In the genomic region with DNA sequence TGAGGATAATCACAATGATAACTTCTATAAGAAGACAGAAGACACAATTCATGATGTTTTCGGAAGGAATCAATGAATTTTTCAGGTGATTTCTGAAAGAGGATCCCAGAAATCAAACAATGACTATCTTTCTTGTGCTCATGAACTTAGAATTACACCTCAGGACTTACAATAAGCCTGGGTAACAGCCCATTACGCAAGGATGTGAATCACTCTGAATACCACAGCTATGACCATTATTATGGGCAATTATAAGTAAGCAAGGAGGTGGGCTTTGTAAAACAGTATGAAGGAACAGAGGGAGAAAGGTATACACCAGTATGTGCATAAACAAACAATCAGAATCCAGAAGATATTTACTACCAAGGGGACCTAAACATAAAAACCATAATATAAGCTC, we compare ENCODE assay signal across 10 cellular contexts. TPM values are rescaled to one million over a fixed set of nuclear protein-coding genes. Genes with fewer than 3 reads are reported as not detected.
A peak's percentile ranks its signal among the peaks of the same experiment; 100 is the strongest.
DNase-seq lines count a peak whose midpoint lies in the region; ATAC-seq and TF ChIP-seq lines count a peak whose summit lies in the region.
"Had no signal": no experiment of that assay in that cellular context is flagged by ENCODE, and none has a peak within 500 bp of the region (broad histone marks: within the 10 kb centered on the region; RNA-seq: fewer than 3 reads in every experiment).

No MANE protein-coding gene starts in this region.

- TF ChIP-seq CTCF in fibroblast of pulmonary artery (IDR thresholded peaks at IDR 0.05; ENCODE audit: low read length, missing control alignments): no peak

- H3K27ac ChIP-seq in skin epidermis: peak overlapping the region in 14 of 21 experiments; percentile 15 to 77 (median 43)
- H3K27ac ChIP-seq: testis had no signal

- in situ Hi-C loops in SK-MEL-5 (cut with HindIII; ENCODE audit: low pct_unique_long_range_greater_than_20kb, low sequenced_read_pairs): no loop called here

- H3K4me3 ChIP-seq in fibroblast of pulmonary artery (replicated peaks; ENCODE audit: low read depth, low read length): no peak overlapping the region
- no peak overlapping the region for H3K4me3 ChIP-seq in skin epidermis
- H3K4me3 ChIP-seq: testis had no signal

- DNase-seq in HPDE6-E6E7 (ENCODE audit: extremely low spot score) (peak; percentile 77), SK-MEL-5 (ENCODE audit: low read depth, low spot score) (peak; percentile 28), fibroblast of pulmonary artery (ENCODE audit: low read depth) (peak; percentile 92), DMS53 (lab: John Stamatoyannopoulos, UW) (no peak)
- no peak for DNase-seq in activated naive CD4-positive, alpha-beta T cell treated with anti-CD3 and anti-CD28 coated beads, Interleukin-2, amount 50 U/mL, for 16 hours
- DNase-seq: NCI-H1930; stimulated activated CD4-positive, alpha-beta T cell treated with anti-CD3 and anti-CD28 coated beads, Interleukin-1b, Interleukin-23, amount 100 ng/mL, for 48 hours; testis had no signal

- no peak for ATAC-seq in HG03520 (IDR thresholded peaks at IDR 0.05; ENCODE audit: unreplicated experiment)

RNA-seq across cellular contexts. Expression of gene PPP2CA, which starts 21.5 kb away (rescaled TPM):
- total RNA-seq in SK-MEL-5 (2014; rRNA removed; shearing (Covaris generic)): 123 and 144 TPM in 2 replicates
- polyA plus RNA-seq in SK-MEL-5 (2015; cell fraction: cytosol; rRNA removed): 193 and 200 TPM in 2 replicates
- 44.1 and 52.3 TPM in 2 replicates for polyA plus RNA-seq in SK-MEL-5 (2015; cell fraction: nucleus; rRNA removed)

Comparison
In these comparisons a context has a peak if more than half of its experiments do, and no peak if none do; other contexts are left out.
1. DNase-seq: peak in HPDE6-E6E7 (single experiment), SK-MEL-5 (single experiment) and fibroblast of pulmonary artery (single experiment); none in DMS53 (single experiment) and activated naive CD4-positive, alpha-beta T cell treated with anti-CD3 and anti-CD28 coated beads, Interleukin-2, amount 50 U/mL, for 16 hours (single experiment).